In the genomic region with DNA sequence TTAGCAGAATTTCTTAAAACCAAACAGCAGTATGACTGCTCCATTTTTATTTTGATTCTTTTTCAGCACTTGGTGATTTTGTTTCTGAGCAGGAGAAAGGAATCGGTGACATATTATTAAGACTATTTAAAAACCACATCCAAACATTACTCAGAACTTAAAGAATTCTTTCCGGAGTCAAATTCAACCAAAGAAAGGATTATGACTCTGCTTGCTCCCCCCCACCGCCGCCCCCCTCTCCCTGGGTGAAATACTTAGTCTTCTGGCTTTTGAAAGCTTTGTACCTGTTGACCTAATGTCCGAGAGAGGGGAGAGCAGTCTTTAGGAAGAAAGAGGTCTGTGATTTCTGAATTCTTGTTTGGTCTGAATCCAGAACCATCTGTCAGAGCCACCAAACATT, we compare ENCODE assay signal across 12 cellular contexts. TPM values are rescaled to one million over a fixed set of nuclear protein-coding genes. Genes with fewer than 3 reads are reported as not detected.
DNase-seq lines count a peak whose midpoint lies in the region; ATAC-seq, FAIRE-seq and TF ChIP-seq lines count a peak whose summit lies in the region.
"Had no signal": no experiment of that assay in that cellular context is flagged by ENCODE, and none has a peak within 500 bp of the region (broad histone marks: within the 10 kb centered on the region; RNA-seq: fewer than 3 reads in every experiment).

No MANE protein-coding gene starts in this region.

- H3K9me3 Mint-ChIP-seq in CD14-positive monocyte = peaks cover 0 to 2% (median 0%) of the 10 kb centered on the region in 7 donors

- no peaks in the 10 kb centered on the region for H3K36me3 ChIP-seq in HepG2 (replicated peaks in 1 of 2; ENCODE audit: control insufficient read depth in 1 of 2, insufficient read depth in 2 of 2, low read length in 2 of 2)
- H3K36me3 ChIP-seq in tibial nerve = no peaks in the 10 kb centered on the region

- TF ChIP-seq CTCF in astrocyte of the cerebellum (IDR thresholded peaks at IDR 0.05; ENCODE audit: low read depth, low read length, missing control alignments) (no peak), HepG2 (CRISPR knock-in tag; IDR thresholded peaks at IDR 0.05) (no peak), tibial nerve (IDR thresholded peaks at IDR 0.05) (no peak), CD14-positive monocyte (IDR thresholded peaks at IDR 0.05) (no peak)

- no peak overlapping the region for H2AFZ ChIP-seq in HepG2 (ENCODE audit: low read length)

- CTCF ChIA-PET in HepG2 (lab: Yijun Ruan, JAX; ENCODE audit: low intra/inter-chr PET ratio, low total read pairs) = interaction anchor here (1.2 kb wide), 1 partner anchor 18 kb away, joined by 3 read pairs; no protein-coding TSS in a partner anchor

- TF ChIP-seq RAD21 in HepG2 (CRISPR knock-in tag; IDR thresholded peaks at IDR 0.05) = no peak

- no TSS peak for BruUV-seq in HepG2 (replicated peaks; lab: Mats Ljungman, UMichigan)

- TF ChIP-seq POLR2A in HepG2 (IDR thresholded peaks at IDR 0.05; ENCODE audit: insufficient read depth in 1 of 2, low read depth in 2 of 2, low read length in 2 of 2) (no peak), tibial nerve (IDR thresholded peaks at IDR 0.05) (no peak)

- no peaks in the 10 kb centered on the region for H4K20me1 ChIP-seq in HepG2 (ENCODE audit: insufficient read depth, low read length)

- in situ Hi-C loops in astrocyte of the cerebellum (cut with HindIII; ENCODE audit: low sequenced_read_pairs) = no loop called here
- in situ Hi-C loops in HepG2 (cut with HindIII; ENCODE audit: extremely low pct_ligation_motif_present, low pct_unique_long_range_greater_than_20kb) = no loop called here

- intact Hi-C loops in HepG2 (cut with micrococcal nuclease; ENCODE audit: unreplicated experiment) (no loop called here), CD14-positive monocyte (cut with micrococcal nuclease) (no loop called here)

- H3K9me3 ChIP-seq in HepG2 (ENCODE audit: low read length) (no peaks in the 10 kb centered on the region), tibial nerve (no peaks in the 10 kb centered on the region)

- WGBS in HepG2 (ENCODE audit: low lambda C conversion rate) = 0% methylated on average over 5 of the region's 5 CpGs
- 30 to 32% methylated on average over 5 of the region's 5 CpGs for WGBS in tibial nerve, 2 donors

- peaks cover 25% of the 10 kb centered on the region for H3K4me1 Mint-ChIP-seq in CD14-positive monocyte

- no peaks in the 10 kb centered on the region for H3K79me2 ChIP-seq in HepG2 (ENCODE audit: insufficient read depth, low read length)

- H3K4me1 ChIP-seq in HepG2 (ENCODE audit: insufficient read depth, low read length) (peaks cover 47% of the 10 kb centered on the region), tibial nerve (peaks cover 0 to 64% (median 45%) of the 10 kb centered on the region in 4 donors)

- H3K27ac Mint-ChIP-seq in CD14-positive monocyte = no peak overlapping the region
- H3K27ac Mint-ChIP-seq: T-helper 1 cell treated with Interleukin-12 subunit alpha and Interleukin-12 subunit beta and Interleukin-4 antibody, amounts not matched to agents 30 μg/mL and 1 μg/mL, for 36 hours had no signal

- no peak overlapping the region for H3K4me3 Mint-ChIP-seq in CD14-positive monocyte
- H3K4me3 Mint-ChIP-seq: T-helper 1 cell treated with Interleukin-12 subunit alpha and Interleukin-12 subunit beta and Interleukin-4 antibody, amounts not matched to agents 30 μg/mL and 1 μg/mL, for 36 hours had no signal

- POLR2A ChIA-PET in HepG2 (lab: Yijun Ruan, JAX) = interaction anchor here (1.3 kb wide), 1 partner anchor 9 kb away, joined by 3 read pairs; no protein-coding TSS in a partner anchor

- H3K27ac ChIP-seq in HepG2 (ENCODE audit: extremely low read length, insufficient read depth, low read length) (peak overlapping the region; percentile 18), tibial nerve (peak overlapping the region; percentile 1 to 84 (median 67))

- H3K9ac ChIP-seq in HepG2 (ENCODE audit: insufficient read depth, low read depth, low read length) = no peak overlapping the region

- ATAC-seq in HepG2 (no peak), GM18868 (IDR thresholded peaks at IDR 0.05; ENCODE audit: unreplicated experiment) (no peak)

- H3K4me2 ChIP-seq in HepG2 (ENCODE audit: low read depth, low read length) = peak overlapping the region; percentile 57

- FAIRE-seq in HepG2 (lab: Jason Lieb, UNC) = no peak

- H3K4me3 ChIP-seq in astrocyte of the cerebellum (ENCODE audit: low read depth, low read length) (peak overlapping the region; percentile 7), HepG2 (replicated peaks in 1 of 3; ENCODE audit: insufficient read depth in 1 of 3, low read depth in 2 of 3, low read length in 3 of 3) (0 out of 6 replicates have a peak overlapping the region, but pooled peaks of 1 of the 3 experiments have one; percentile 11), tibial nerve (no peak overlapping the region)

- no peaks in the 10 kb centered on the region for H3K36me3 Mint-ChIP-seq in CD14-positive monocyte

- H3K27me3 ChIP-seq in HepG2 (ENCODE audit: control insufficient read depth in 1 of 2, insufficient read depth in 2 of 2, low read length in 2 of 2) (no peaks in the 10 kb centered on the region; a peak in 1 of 5 replicates), tibial nerve (no peaks in the 10 kb centered on the region)

- DNase-seq in HPDE6-E6E7 (ENCODE audit: extremely low spot score) = peak; percentile 77
- DNase-seq in astrocyte of the cerebellum (ENCODE audit: low read depth) = peak; percentile 82
- peak; percentile 47 for DNase-seq in HepG2 (ENCODE audit: low spot score)
- DNase-seq in tibial nerve (ENCODE audit: low spot score in 2 of 2) = no peak
- no peak for DNase-seq in cerebellar cortex (ENCODE audit: low spot score)
- DNase-seq in CD14-positive monocyte (ENCODE audit: low spot score) = no peak
- no peak for DNase-seq in NCI-H524 treated with DMSO at 0.1 percent for 48 hours (lab: John Stamatoyannopoulos, UW)
- DNase-seq: activated effector memory CD4-positive, alpha-beta T cell treated with Interleukin-2 at 50 U/mL for 16 hours; posterior cingulate gyrus had no signal

- H3K27me3 Mint-ChIP-seq in CD14-positive monocyte (ENCODE audit: low read depth in 3 of 3) = peaks cover 2 to 4% (median 3%) of the 10 kb centered on the region in 3 donors

- no peak; a peak in 1 of 4 replicates for TF ChIP-seq EP300 in HepG2 (IDR thresholded peaks at IDR 0.05; ENCODE audit: low read depth in 2 of 2, low read length in 2 of 2)
- TF ChIP-seq EP300 in HepG2 (CRISPR knock-in tag; IDR thresholded peaks at IDR 0.05; ENCODE audit: borderline replicate concordance) = no peak
- TF ChIP-seq EP300 in tibial nerve (IDR thresholded peaks at IDR 0.05) = no peak

RNA-seq across cellular contexts. Expression of a gene that starts 17.9 kb away (rescaled TPM):
- 0.17 TPM in 1 of 2 replicates, not detected in the other for total RNA-seq in HepG2 (2016; rRNA removed; fragmentation: Illumina TruSeq; extraction: Trizol)
- not detected in 2 replicates for total RNA-seq in HepG2 (2016; cell fraction: cytosol; rRNA removed; fragmentation: Illumina TruSeq; extraction: Trizol; ENCODE audit: low read depth)
- total RNA-seq in HepG2 (2016; cell fraction: insoluble cytoplasmic fraction; rRNA removed; fragmentation: Illumina TruSeq; extraction: Trizol) = 0.03 and 0.06 TPM in 2 replicates
- total RNA-seq in HepG2 (2016; cell fraction: membrane; rRNA removed; fragmentation: Illumina TruSeq; extraction: Trizol) = 0.09 and 0.24 TPM in 2 replicates
- 0.68 and 0.72 TPM in 2 replicates for total RNA-seq in HepG2 (2016; cell fraction: nucleus; rRNA removed; fragmentation: Illumina TruSeq; extraction: Trizol)
- polyA plus RNA-seq in HepG2 (2011; rRNA removed) = 0.05 and 0.14 TPM in 2 replicates
- 0.01 TPM in 1 of 2 replicates, not detected in the other for polyA plus RNA-seq in HepG2 (2011; cell fraction: cytosol; rRNA removed)
- 1.7 and 2.5 TPM in 2 replicates for polyA plus RNA-seq in HepG2 (2011; cell fraction: nucleus; rRNA removed)
- polyA plus RNA-seq in HepG2 (2012) = 0.19 TPM in 2 replicates
- polyA plus RNA-seq in HepG2 (2016; cell fraction: cytosol; fragmentation: Illumina TruSeq; extraction: Trizol; ENCODE audit: low read depth) = 0.03 TPM in 1 of 2 replicates, not detected in the other
- 0.07 TPM in 1 of 2 replicates, not detected in the other for polyA plus RNA-seq in HepG2 (2016; cell fraction: insoluble cytoplasmic fraction; fragmentation: Illumina TruSeq; extraction: Trizol; ENCODE audit: low read depth)
- not detected in 2 replicates for polyA plus RNA-seq in HepG2 (2016; cell fraction: membrane; fragmentation: Illumina TruSeq; extraction: Trizol; ENCODE audit: low read depth)
- polyA plus RNA-seq in HepG2 (2016; cell fraction: nucleus; fragmentation: Illumina TruSeq; extraction: Trizol; ENCODE audit: insufficient read depth, low read depth) = 1.00 and 2.8 TPM in 2 replicates
- polyA minus RNA-seq in HepG2 (2011; rRNA and poly(A)+ RNA removed; ENCODE audit: low replicate concordance) = 35.8 TPM in 1 of 2 replicates, not detected in the other
- 0.70 and 0.79 TPM in 2 replicates for polyA minus RNA-seq in HepG2 (2011; cell fraction: cytosol; rRNA and poly(A)+ RNA removed)
- polyA minus RNA-seq in HepG2 (2011; cell fraction: nucleus; rRNA and poly(A)+ RNA removed) = 0.52 and 1.2 TPM in 2 replicates
- total RNA-seq in tibial nerve = 100 to 1,000 TPM in 1 of 4 donors, 10 to 100 TPM in 3; 31.5 to 185 (median 73.0) TPM
- not detected for polyA plus RNA-seq in CD14-positive monocyte

RNA-seq across cellular contexts. Expression of a gene that starts 53.5 kb away (rescaled TPM):
- total RNA-seq in HepG2 (2016; rRNA removed; fragmentation: Illumina TruSeq; extraction: Trizol) (not detected in 2 replicates), tibial nerve (1 to 10 TPM; 1.8 to 7.8 (median 4.9) TPM)
- total RNA-seq in HepG2 (2016; cell fraction: cytosol; rRNA removed; fragmentation: Illumina TruSeq; extraction: Trizol; ENCODE audit: low read depth) = not detected in 2 replicates
- total RNA-seq in HepG2 (2016; cell fraction: insoluble cytoplasmic fraction; rRNA removed; fragmentation: Illumina TruSeq; extraction: Trizol) = not detected in 2 replicates
- total RNA-seq in HepG2 (2016; cell fraction: membrane; rRNA removed; fragmentation: Illumina TruSeq; extraction: Trizol) = not detected in 2 replicates
- not detected in 2 replicates for total RNA-seq in HepG2 (2016; cell fraction: nucleus; rRNA removed; fragmentation: Illumina TruSeq; extraction: Trizol)
- polyA plus RNA-seq in HepG2 (2011; rRNA removed) (not detected in 2 replicates), CD14-positive monocyte (under 1 TPM; 0.53 to 0.89 TPM)
- polyA plus RNA-seq in HepG2 (2011; cell fraction: cytosol; rRNA removed) = not detected in 2 replicates
- polyA plus RNA-seq in HepG2 (2011; cell fraction: nucleus; rRNA removed) = 0.42 TPM in 1 of 2 replicates, not detected in the other
- polyA plus RNA-seq in HepG2 (2012) = not detected in 2 replicates
- polyA plus RNA-seq in HepG2 (2016; cell fraction: cytosol; fragmentation: Illumina TruSeq; extraction: Trizol; ENCODE audit: low read depth) = not detected in 2 replicates
- not detected in 2 replicates for polyA plus RNA-seq in HepG2 (2016; cell fraction: insoluble cytoplasmic fraction; fragmentation: Illumina TruSeq; extraction: Trizol; ENCODE audit: low read depth)
- polyA plus RNA-seq in HepG2 (2016; cell fraction: membrane; fragmentation: Illumina TruSeq; extraction: Trizol; ENCODE audit: low read depth) = not detected in 2 replicates
- polyA plus RNA-seq in HepG2 (2016; cell fraction: nucleus; fragmentation: Illumina TruSeq; extraction: Trizol; ENCODE audit: insufficient read depth, low read depth) = not detected in 2 replicates
- polyA minus RNA-seq in HepG2 (2011; rRNA and poly(A)+ RNA removed; ENCODE audit: low replicate concordance) = 0.19 TPM in 1 of 2 replicates, not detected in the other
- polyA minus RNA-seq in HepG2 (2011; cell fraction: cytosol; rRNA and poly(A)+ RNA removed) = not detected in 2 replicates
- not detected in 2 replicates for polyA minus RNA-seq in HepG2 (2011; cell fraction: nucleus; rRNA and poly(A)+ RNA removed)

RNA-seq across cellular contexts. Expression of a gene that starts 54.9 kb away (rescaled TPM):
- total RNA-seq in HepG2 (2016; rRNA removed; fragmentation: Illumina TruSeq; extraction: Trizol) = not detected in 2 replicates
- total RNA-seq in HepG2 (2016; cell fraction: cytosol; rRNA removed; fragmentation: Illumina TruSeq; extraction: Trizol; ENCODE audit: low read depth) = not detected in 2 replicates
- total RNA-seq in HepG2 (2016; cell fraction: insoluble cytoplasmic fraction; rRNA removed; fragmentation: Illumina TruSeq; extraction: Trizol) = not detected in 2 replicates
- total RNA-seq in HepG2 (2016; cell fraction: membrane; rRNA removed; fragmentation: Illumina TruSeq; extraction: Trizol) = 0.14 TPM in 1 of 2 replicates, not detected in the other
- total RNA-seq in HepG2 (2016; cell fraction: nucleus; rRNA removed; fragmentation: Illumina TruSeq; extraction: Trizol) = not detected in 2 replicates
- 0.07 and 0.10 TPM in 2 replicates for polyA plus RNA-seq in HepG2 (2011; rRNA removed)
- polyA plus RNA-seq in HepG2 (2011; cell fraction: cytosol; rRNA removed) = 0.25 and 0.47 TPM in 2 replicates
- polyA plus RNA-seq in HepG2 (2011; cell fraction: nucleus; rRNA removed) = 0.07 and 0.08 TPM in 2 replicates
- 0.11 and 0.31 TPM in 2 replicates for polyA plus RNA-seq in HepG2 (2012)
- polyA plus RNA-seq in HepG2 (2016; cell fraction: cytosol; fragmentation: Illumina TruSeq; extraction: Trizol; ENCODE audit: low read depth) = 0.05 and 0.06 TPM in 2 replicates
- polyA plus RNA-seq in HepG2 (2016; cell fraction: insoluble cytoplasmic fraction; fragmentation: Illumina TruSeq; extraction: Trizol; ENCODE audit: low read depth) = not detected in 2 replicates
- polyA plus RNA-seq in HepG2 (2016; cell fraction: membrane; fragmentation: Illumina TruSeq; extraction: Trizol; ENCODE audit: low read depth) = 0.23 TPM in 1 of 2 replicates, not detected in the other
- not detected in 2 replicates for polyA plus RNA-seq in HepG2 (2016; cell fraction: nucleus; fragmentation: Illumina TruSeq; extraction: Trizol; ENCODE audit: insufficient read depth, low read depth)
- polyA minus RNA-seq in HepG2 (2011; rRNA and poly(A)+ RNA removed; ENCODE audit: low replicate concordance) = 0.32 and 15.1 TPM in 2 replicates
- polyA minus RNA-seq in HepG2 (2011; cell fraction: cytosol; rRNA and poly(A)+ RNA removed) = not detected in 2 replicates
- polyA minus RNA-seq in HepG2 (2011; cell fraction: nucleus; rRNA and poly(A)+ RNA removed) = not detected in 2 replicates
- under 1 TPM in 2 of 4 donors, not detected in 2; 0.44 to 0.59 TPM for total RNA-seq in tibial nerve
- polyA plus RNA-seq in CD14-positive monocyte = not detected
- total RNA-seq: temporal lobe had no signal

Comparison
In these comparisons a context has a peak if more than half of its experiments do, and no peak if none do; other contexts are left out.
1. DNase-seq: peak in HPDE6-E6E7 (single experiment), astrocyte of the cerebellum (single experiment) and HepG2 (single experiment); none in tibial nerve (0 of 2), cerebellar cortex (single experiment), CD14-positive monocyte (single experiment) and NCI-H524 treated with DMSO at 0.1 percent for 48 hours (single experiment).
2. RNA of a gene that starts 17.9 kb away (total RNA-seq): 31.5 to 185 TPM in tibial nerve; 0.03 to 0.72 TPM in HepG2; every median in the first group is over 10 times any median in the second.